In genomic region chr6:33276581-33276863, GRCh38 we compare ENCODE assay signal across 8 cellular contexts. TPM values are rescaled to one million over a fixed set of nuclear protein-coding genes. Genes with fewer than 3 reads are reported as not detected.
DNase-seq lines count a peak whose midpoint lies in the region; ATAC-seq and TF ChIP-seq lines count a peak whose summit lies in the region.

No MANE protein-coding gene starts in this region.

- no peak for TF ChIP-seq CTCF in DOHH2 (IDR thresholded peaks at IDR 0.05; ENCODE audit: low read depth, low read length, poor library complexity, severe bottlenecking)
- TF ChIP-seq CTCF in RWPE2 (IDR thresholded peaks at IDR 0.05; ENCODE audit: poor library complexity, severe bottlenecking) = no peak
- no peak for TF ChIP-seq CTCF in fibroblast of lung (conservative IDR thresholded peaks at IDR 0.05 in 1 of 2, IDR thresholded peaks at IDR 0.05 in 1 of 2; ENCODE audit: low read depth in 1 of 2, low read length in 2 of 2)
- TF ChIP-seq CTCF in psoas muscle (IDR thresholded peaks at IDR 0.05) = no peak

- H3K36me3 ChIP-seq in DOHH2 (ENCODE audit: control insufficient read depth, low read length) (peaks cover 93% of the 10 kb centered on the region), RWPE2 (ENCODE audit: low read depth) (peaks cover 60% of the 10 kb centered on the region), fibroblast of lung (ENCODE audit: control insufficient read depth, insufficient read depth, low read length) (peaks cover 34% of the 10 kb centered on the region), psoas muscle (ENCODE audit: insufficient read depth in 1 of 2, low read depth in 1 of 2) (peaks cover 6 to 70% of the 10 kb centered on the region in 2 donors), SJCRH30 (peaks cover 61% of the 10 kb centered on the region)

- H3K27ac ChIP-seq in DOHH2 (ENCODE audit: low read depth, low read length) = peak overlapping the region; percentile 80
- H3K27ac ChIP-seq in RWPE2 (ENCODE audit: poor library complexity, severe bottlenecking) = peak overlapping the region; percentile 84
- peak overlapping the region; percentile 67 for H3K27ac ChIP-seq in fibroblast of lung (ENCODE audit: insufficient read depth, low read length)
- H3K27ac ChIP-seq in psoas muscle = peak overlapping the region; percentile 78
- no peak overlapping the region for H3K27ac ChIP-seq in SJCRH30

- no peak overlapping the region for H2AFZ ChIP-seq in fibroblast of lung (ENCODE audit: low read length)

- peak overlapping the region; percentile 99 for H3K4me2 ChIP-seq in DOHH2 (ENCODE audit: low read length)
- peak overlapping the region; percentile 55 for H3K4me2 ChIP-seq in fibroblast of lung (ENCODE audit: extremely low read depth, insufficient read depth, low read length)

- H4K20me1 ChIP-seq in DOHH2 (ENCODE audit: control insufficient read depth, insufficient read depth, low read depth, low read length) (peaks cover 25% of the 10 kb centered on the region), fibroblast of lung (ENCODE audit: control insufficient read depth, extremely low read depth, insufficient read depth, low read length) (no peaks in the 10 kb centered on the region)

- DNase-seq in RWPE2 (ENCODE audit: low spot score) (no peak), fibroblast of lung (ENCODE audit: low read depth in 2 of 2) (peak in 1 of 2 donors; percentile 4), psoas muscle (no peak), cortex of kidney (lab: John Stamatoyannopoulos, UW) (no peak), SJCRH30 (no peak), AG08395 (ENCODE audit: low spot score) (no peak)

- H3K4me3 ChIP-seq in DOHH2 (ENCODE audit: low read length) (peak overlapping the region; percentile 93), RWPE2 (ENCODE audit: severe bottlenecking) (peak overlapping the region; percentile 31), fibroblast of lung (replicated peaks in 1 of 4; ENCODE audit: control extremely low read depth in 1 of 4, insufficient read depth in 1 of 4, low read depth in 3 of 4, low read length in 4 of 4) (peak overlapping the region; percentile 18 to 59 (median 46)), psoas muscle (peak overlapping the region; percentile 68), SJCRH30 (no peak overlapping the region)

- H3K9me2 ChIP-seq in DOHH2 (replicated peaks; ENCODE audit: control insufficient read depth, low read length) = no peaks in the 10 kb centered on the region

- H3K9me3 ChIP-seq in DOHH2 (ENCODE audit: control insufficient read depth, insufficient read depth, low read length) (no peaks in the 10 kb centered on the region), RWPE2 (ENCODE audit: severe bottlenecking) (no peaks in the 10 kb centered on the region), fibroblast of lung (ENCODE audit: control insufficient read depth, insufficient read depth, low read depth, low read length) (no peaks in the 10 kb centered on the region), psoas muscle (no peaks in the 10 kb centered on the region), SJCRH30 (replicated peaks) (no peaks in the 10 kb centered on the region)

- ATAC-seq in RWPE2 (ENCODE audit: low read depth) (peak; percentile 4; the same call in 2 of the 3 replicates), psoas muscle (no peak), GM18868 (IDR thresholded peaks at IDR 0.05; ENCODE audit: unreplicated experiment) (no peak)

- H3K79me2 ChIP-seq in DOHH2 (ENCODE audit: control insufficient read depth, low read length) (peaks cover 44% of the 10 kb centered on the region), fibroblast of lung (ENCODE audit: control insufficient read depth, insufficient read depth, low read length) (peaks cover 41% of the 10 kb centered on the region)

- H3K4me1 ChIP-seq in DOHH2 (ENCODE audit: control insufficient read depth, low read length) (peaks cover 71% of the 10 kb centered on the region), RWPE2 (ENCODE audit: insufficient read depth, poor library complexity, severe bottlenecking) (peaks cover 33% of the 10 kb centered on the region), fibroblast of lung (ENCODE audit: control insufficient read depth, extremely low read depth, insufficient read depth, low read length) (peaks cover 19% of the 10 kb centered on the region), psoas muscle (peaks cover 39% of the 10 kb centered on the region), SJCRH30 (peaks cover 7% of the 10 kb centered on the region)

- intact Hi-C loops in psoas muscle (cut with DNase I) = loop anchor here in 1 of 2 donors (5.0 to 10.0 kb wide), 2 partner anchors 36 to 128 kb away; partner anchors contain the start of gene TAPBP

- no peaks in the 10 kb centered on the region for H3K27me3 ChIP-seq in DOHH2 (ENCODE audit: control insufficient read depth, low read length)
- H3K27me3 ChIP-seq in RWPE2 (ENCODE audit: insufficient read depth, poor library complexity, severe bottlenecking) = no peaks in the 10 kb centered on the region
- no peaks in the 10 kb centered on the region for H3K27me3 ChIP-seq in fibroblast of lung (ENCODE audit: control insufficient read depth, insufficient read depth, low read length)
- H3K27me3 ChIP-seq in psoas muscle (ENCODE audit: insufficient read depth in 3 of 3, low read length in 2 of 3) = no peaks in the 10 kb centered on the region
- no peaks in the 10 kb centered on the region for H3K27me3 ChIP-seq in SJCRH30

- H3F3A ChIP-seq in DOHH2 (ENCODE audit: control insufficient read depth, insufficient read depth) = peaks cover 75% of the 10 kb centered on the region

- H3K9ac ChIP-seq in fibroblast of lung (ENCODE audit: insufficient read depth, low read length) = peak overlapping the region; percentile 52

RNA-seq across cellular contexts. Expression of gene B3GALT4, which starts 0.4 kb away (rescaled TPM):
- total RNA-seq in fibroblast of lung = 5.1 and 11.1 TPM in 2 replicates
- 1.6 and 2.3 TPM in 2 replicates for polyA plus RNA-seq in fibroblast of lung
- polyA plus RNA-seq in fibroblast of lung (2012) = 3.0 and 4.0 TPM in 2 replicates
- 6.1 and 8.2 TPM in 2 replicates for polyA minus RNA-seq in fibroblast of lung (ENCODE audit: low replicate concordance)
- 1 to 10 TPM; 1.3 to 3.6 (median 1.7) TPM for total RNA-seq in psoas muscle
- polyA plus RNA-seq in psoas muscle = 1 to 10 TPM; 1.7 to 3.0 (median 1.8) TPM
- 0.84 and 0.95 TPM in 2 replicates for total RNA-seq in SJCRH30 (2014; rRNA removed; shearing (Covaris generic))

RNA-seq across cellular contexts. Expression of gene RPS18, which starts 4.6 kb away (rescaled TPM):
- total RNA-seq in fibroblast of lung = 4,034 and 6,125 TPM in 2 replicates
- 4,559 and 4,995 TPM in 2 replicates for polyA plus RNA-seq in fibroblast of lung
- polyA plus RNA-seq in fibroblast of lung (2012) = 4,991 and 5,271 TPM in 2 replicates
- 1,497 and 1,729 TPM in 2 replicates for polyA minus RNA-seq in fibroblast of lung (ENCODE audit: low replicate concordance)
- total RNA-seq in psoas muscle = 1,000 to 10,000 TPM; 1,108 to 1,410 (median 1,267) TPM
- polyA plus RNA-seq in psoas muscle = 1,000 to 10,000 TPM; 1,958 to 4,446 (median 3,068) TPM
- 5,924 and 6,385 TPM in 2 replicates for total RNA-seq in SJCRH30 (2014; rRNA removed; shearing (Covaris generic))

RNA-seq across cellular contexts. Expression of gene VPS52, which starts 4.8 kb away (rescaled TPM):
- total RNA-seq in fibroblast of lung (33.4 and 44.9 TPM in 2 replicates), psoas muscle (10 to 100 TPM; 35.7 to 52.5 (median 46.8) TPM)
- polyA plus RNA-seq in fibroblast of lung (53.2 and 75.6 TPM in 2 replicates), psoas muscle (10 to 100 TPM; 29.3 to 31.6 (median 30.2) TPM)
- polyA plus RNA-seq in fibroblast of lung (2012) = 25.8 and 35.2 TPM in 2 replicates
- 85.4 and 86.0 TPM in 2 replicates for polyA minus RNA-seq in fibroblast of lung (ENCODE audit: low replicate concordance)
- 32.7 and 33.8 TPM in 2 replicates for total RNA-seq in SJCRH30 (2014; rRNA removed; shearing (Covaris generic))

RNA-seq across cellular contexts. Expression of gene WDR46, which starts 12.5 kb away (rescaled TPM):
- total RNA-seq in fibroblast of lung (55.2 and 67.3 TPM in 2 replicates), psoas muscle (10 to 100 TPM; 22.4 to 46.0 (median 34.7) TPM)
- polyA plus RNA-seq in fibroblast of lung (31.1 and 45.0 TPM in 2 replicates), psoas muscle (10 to 100 TPM; 33.3 to 65.0 (median 44.4) TPM)
- 42.9 and 62.3 TPM in 2 replicates for polyA plus RNA-seq in fibroblast of lung (2012)
- polyA minus RNA-seq in fibroblast of lung (ENCODE audit: low replicate concordance) = 37.5 and 130 TPM in 2 replicates
- total RNA-seq in SJCRH30 (2014; rRNA removed; shearing (Covaris generic)) = 54.6 and 61.5 TPM in 2 replicates

RNA-seq across cellular contexts. Expression of gene PFDN6, which starts 12.9 kb away (rescaled TPM):
- total RNA-seq in fibroblast of lung (39.8 and 43.1 TPM in 2 replicates), psoas muscle (10 to 100 TPM; 57.2 to 87.6 (median 75.7) TPM)
- polyA plus RNA-seq in fibroblast of lung (46.7 and 50.5 TPM in 2 replicates), psoas muscle (100 to 1,000 TPM; 223 to 296 (median 248) TPM)
- 88.3 and 89.0 TPM in 2 replicates for polyA plus RNA-seq in fibroblast of lung (2012)
- polyA minus RNA-seq in fibroblast of lung (ENCODE audit: low replicate concordance) = 0.71 and 5.1 TPM in 2 replicates
- total RNA-seq in SJCRH30 (2014; rRNA removed; shearing (Covaris generic)) = 102 and 104 TPM in 2 replicates
